ENCODE assay signal across 8 cellular contexts in the genomic region with DNA sequence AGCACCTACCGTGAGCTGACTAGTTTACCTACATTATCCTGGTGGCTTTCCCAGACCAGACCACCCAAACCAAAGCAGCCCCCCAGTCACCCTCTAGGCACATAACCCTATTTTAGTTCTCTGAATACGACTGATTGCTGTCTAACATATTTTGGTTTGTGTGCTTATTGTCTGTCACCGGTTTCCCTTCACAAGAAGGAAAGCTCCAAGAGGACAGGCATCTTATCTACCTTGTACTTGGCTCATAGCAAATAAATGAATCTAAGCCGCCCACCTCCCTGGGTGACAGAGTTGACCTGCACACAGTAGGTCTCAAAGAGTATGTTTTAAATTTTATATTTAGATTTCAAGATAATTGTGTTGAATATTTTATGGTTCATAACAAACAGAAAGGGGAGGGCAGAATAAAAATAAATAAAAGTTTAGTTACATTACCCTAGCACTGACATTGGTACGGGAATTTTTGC. TPM values are rescaled to one million over a fixed set of nuclear protein-coding genes. Genes with fewer than 3 reads are reported as not detected.
DNase-seq lines count a peak whose midpoint lies in the region; ATAC-seq and TF ChIP-seq lines count a peak whose summit lies in the region.

No MANE protein-coding gene starts in this region.

- H3K4me1 ChIP-seq in breast epithelium (peaks cover 0 to 13% of the 10 kb centered on the region in 2 donors), mesodermal cell (ENCODE audit: control insufficient read depth, insufficient read depth, low read length, poor library complexity, severe bottlenecking) (peaks cover 25% of the 10 kb centered on the region), mucosa of descending colon (ENCODE audit: low read depth) (peaks cover 36% of the 10 kb centered on the region)

- peak; percentile 8 for DNase-seq in stimulated activated CD4-positive, alpha-beta T cell treated with anti-CD3 and anti-CD28 coated beads, Interleukin-15, amount 100 ng/mL, for 24 hours
- no peak for DNase-seq in stimulated activated CD4-positive, alpha-beta T cell treated with anti-CD3 and anti-CD28 coated beads, Interleukin-12 subunit alpha, Interleukin-12 subunit beta, amount 100 ng/mL, for 4 hours
- no peak for DNase-seq in breast epithelium (ENCODE audit: low spot score in 2 of 2)
- DNase-seq in mucosa of descending colon: no peak
- DNase-seq in A172 (ENCODE audit: low spot score): no peak
- no peak for DNase-seq in NCI-H2107 treated with DMSO at 0.1 percent for 48 hours (lab: John Stamatoyannopoulos, UW; ENCODE audit: unreplicated experiment)
- DNase-seq in effector CD4-positive, alpha-beta T cell: no peak

- 71 to 89% methylated on average over 1 to 2 of the region's 5 CpGs for WGBS in mesodermal cell (ENCODE audit: insufficient coverage in 2 of 2), 2 experiments

- no peak for TF ChIP-seq POLR2A in breast epithelium (IDR thresholded peaks at IDR 0.05)

- H3K4me3 ChIP-seq in breast epithelium (peak overlapping the region; percentile 83 to 98 (median 91)), mesodermal cell (ENCODE audit: extremely low read depth, insufficient read depth, low read length, poor library complexity, severe bottlenecking) (peak overlapping the region; percentile 85), mucosa of descending colon (no peak overlapping the region)

- TF ChIP-seq CTCF in breast epithelium (IDR thresholded peaks at IDR 0.05) (no peak), mucosa of descending colon (IDR thresholded peaks at IDR 0.05) (no peak)

- H3K36me3 ChIP-seq in breast epithelium: no peaks in the 10 kb centered on the region
- peaks cover 38% of the 10 kb centered on the region for H3K36me3 ChIP-seq in mesodermal cell (ENCODE audit: control insufficient read depth, insufficient read depth, low read length)
- no peaks in the 10 kb centered on the region for H3K36me3 ChIP-seq in mucosa of descending colon (ENCODE audit: low read depth)

- ATAC-seq in mucosa of descending colon: no peak

- peaks cover 0 to 1% of the 10 kb centered on the region in 2 donors for H3K9me3 ChIP-seq in breast epithelium
- peaks cover 14% of the 10 kb centered on the region for H3K9me3 ChIP-seq in mesodermal cell (ENCODE audit: control insufficient read depth, low read length)
- no peaks in the 10 kb centered on the region for H3K9me3 ChIP-seq in mucosa of descending colon

- intact Hi-C loops in breast epithelium (cut with DNase I; ENCODE audit: low total_unique reads): no loop called here
- intact Hi-C loops in mucosa of descending colon (cut with DNase I, micrococcal nuclease): loop anchor here in 1 of 2 donors (5.0 kb wide), 1 partner anchor 44 kb away; no protein-coding TSS in a partner anchor

- no peaks in the 10 kb centered on the region for H3K27me3 ChIP-seq in breast epithelium

- peak overlapping the region in 1 of 2 donors; percentile 89 for H3K27ac ChIP-seq in breast epithelium
- H3K27ac ChIP-seq in mesodermal cell (ENCODE audit: low read depth, low read length, severe bottlenecking): peak overlapping the region; percentile 93

RNA-seq across cellular contexts. Expression of a gene that starts 0.9 kb away (rescaled TPM):
- 100 to 1,000 TPM; 250 to 691 (median 267) TPM for total RNA-seq in breast epithelium
- polyA plus RNA-seq in mesodermal cell (2013, experiment 1 of 2): 802 TPM
- 748 TPM for polyA plus RNA-seq in mesodermal cell (2013, experiment 2 of 2)
- 100 to 1,000 TPM; 398 to 884 (median 511) TPM for total RNA-seq in mucosa of descending colon
- 436 and 466 TPM in 2 replicates for total RNA-seq in A172 (2014; rRNA removed; shearing (Covaris generic))
